1 cellular context compared by ENCODE assay signal in the genomic region with DNA sequence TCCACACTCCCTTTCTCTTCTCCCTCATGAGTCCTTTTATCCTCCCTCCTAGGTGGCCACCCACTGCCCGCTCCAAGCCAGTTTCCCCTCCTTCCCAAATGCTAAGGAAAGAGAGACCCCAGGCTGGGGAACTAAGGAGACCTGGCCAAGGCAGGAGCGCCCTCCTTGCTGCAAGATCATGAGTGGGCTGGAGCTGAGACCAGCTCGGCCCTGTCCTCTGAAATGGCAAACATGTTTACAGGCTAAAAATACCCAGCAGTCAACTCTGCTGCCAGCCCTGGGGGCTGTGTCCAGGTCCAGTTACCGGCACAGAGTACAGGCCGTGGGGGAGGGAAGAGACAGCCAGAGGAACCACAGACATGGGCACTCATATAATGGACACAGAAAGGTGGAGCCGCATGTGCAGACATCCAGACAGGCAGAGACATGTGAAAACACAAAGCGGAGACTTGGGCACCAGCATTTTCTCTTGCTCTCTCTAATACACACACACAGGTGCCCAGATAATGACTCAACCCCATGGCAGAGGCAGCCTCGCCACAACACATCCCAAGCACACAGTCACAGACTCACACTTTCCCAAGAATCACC.
TF ChIP-seq lines count a peak whose summit lies in the region.

No MANE protein-coding gene starts in this region.

TF ChIP-seq in HepG2, 621 proteins besides CTCF, POLR2A, EP300 and RAD21 (continued from another document):
- TF ChIP-seq DZIP1 (CRISPR knock-in tag; IDR thresholded peaks at IDR 0.05) (0 out of 2 replicates have a peak, but pooled peaks have one; percentile 42), ZNF510 (CRISPR knock-in tag; IDR thresholded peaks at IDR 0.05; ENCODE audit: low read depth) (0 out of 2 replicates have a peak, but pooled peaks have one; percentile 27), HNF4G (IDR thresholded peaks at IDR 0.05; ENCODE audit: borderline replicate concordance, low read depth, low read length) (peak; percentile 42; the same call in 1 of the 2 replicates), HNF4G (CRISPR knock-in tag; IDR thresholded peaks at IDR 0.05; ENCODE audit: borderline replicate concordance, low read depth) (no peak), KLF16 (CRISPR knock-in tag; IDR thresholded peaks at IDR 0.05) (0 out of 4 replicates have a peak, but pooled peaks of 1 of the 2 experiments have one; percentile 25), ZNF143 (CRISPR knock-in tag; IDR thresholded peaks at IDR 0.05) (peak; percentile 83)
- TF ChIP-seq, protein P1, sequence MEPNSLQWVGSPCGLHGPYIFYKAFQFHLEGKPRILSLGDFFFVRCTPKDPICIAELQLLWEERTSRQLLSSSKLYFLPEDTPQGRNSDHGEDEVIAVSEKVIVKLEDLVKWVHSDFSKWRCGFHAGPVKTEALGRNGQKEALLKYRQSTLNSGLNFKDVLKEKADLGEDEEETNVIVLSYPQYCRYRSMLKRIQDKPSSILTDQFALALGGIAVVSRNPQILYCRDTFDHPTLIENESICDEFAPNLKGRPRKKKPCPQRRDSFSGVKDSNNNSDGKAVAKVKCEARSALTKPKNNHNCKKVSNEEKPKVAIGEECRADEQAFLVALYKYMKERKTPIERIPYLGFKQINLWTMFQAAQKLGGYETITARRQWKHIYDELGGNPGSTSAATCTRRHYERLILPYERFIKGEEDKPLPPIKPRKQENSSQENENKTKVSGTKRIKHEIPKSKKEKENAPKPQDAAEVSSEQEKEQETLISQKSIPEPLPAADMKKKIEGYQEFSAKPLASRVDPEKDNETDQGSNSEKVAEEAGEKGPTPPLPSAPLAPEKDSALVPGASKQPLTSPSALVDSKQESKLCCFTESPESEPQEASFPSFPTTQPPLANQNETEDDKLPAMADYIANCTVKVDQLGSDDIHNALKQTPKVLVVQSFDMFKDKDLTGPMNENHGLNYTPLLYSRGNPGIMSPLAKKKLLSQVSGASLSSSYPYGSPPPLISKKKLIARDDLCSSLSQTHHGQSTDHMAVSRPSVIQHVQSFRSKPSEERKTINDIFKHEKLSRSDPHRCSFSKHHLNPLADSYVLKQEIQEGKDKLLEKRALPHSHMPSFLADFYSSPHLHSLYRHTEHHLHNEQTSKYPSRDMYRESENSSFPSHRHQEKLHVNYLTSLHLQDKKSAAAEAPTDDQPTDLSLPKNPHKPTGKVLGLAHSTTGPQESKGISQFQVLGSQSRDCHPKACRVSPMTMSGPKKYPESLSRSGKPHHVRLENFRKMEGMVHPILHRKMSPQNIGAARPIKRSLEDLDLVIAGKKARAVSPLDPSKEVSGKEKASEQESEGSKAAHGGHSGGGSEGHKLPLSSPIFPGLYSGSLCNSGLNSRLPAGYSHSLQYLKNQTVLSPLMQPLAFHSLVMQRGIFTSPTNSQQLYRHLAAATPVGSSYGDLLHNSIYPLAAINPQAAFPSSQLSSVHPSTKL (CRISPR knock-in tag; IDR thresholded peaks at IDR 0.05): peak; percentile 77
- TF ChIP-seq, protein P2, sequence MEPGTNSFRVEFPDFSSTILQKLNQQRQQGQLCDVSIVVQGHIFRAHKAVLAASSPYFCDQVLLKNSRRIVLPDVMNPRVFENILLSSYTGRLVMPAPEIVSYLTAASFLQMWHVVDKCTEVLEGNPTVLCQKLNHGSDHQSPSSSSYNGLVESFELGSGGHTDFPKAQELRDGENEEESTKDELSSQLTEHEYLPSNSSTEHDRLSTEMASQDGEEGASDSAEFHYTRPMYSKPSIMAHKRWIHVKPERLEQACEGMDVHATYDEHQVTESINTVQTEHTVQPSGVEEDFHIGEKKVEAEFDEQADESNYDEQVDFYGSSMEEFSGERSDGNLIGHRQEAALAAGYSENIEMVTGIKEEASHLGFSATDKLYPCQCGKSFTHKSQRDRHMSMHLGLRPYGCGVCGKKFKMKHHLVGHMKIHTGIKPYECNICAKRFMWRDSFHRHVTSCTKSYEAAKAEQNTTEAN (CRISPR knock-in tag; conservative IDR thresholded peaks at IDR 0.05): peak; percentile 75; the same call in 1 of the 2 replicates
- TF ChIP-seq, protein P3, sequence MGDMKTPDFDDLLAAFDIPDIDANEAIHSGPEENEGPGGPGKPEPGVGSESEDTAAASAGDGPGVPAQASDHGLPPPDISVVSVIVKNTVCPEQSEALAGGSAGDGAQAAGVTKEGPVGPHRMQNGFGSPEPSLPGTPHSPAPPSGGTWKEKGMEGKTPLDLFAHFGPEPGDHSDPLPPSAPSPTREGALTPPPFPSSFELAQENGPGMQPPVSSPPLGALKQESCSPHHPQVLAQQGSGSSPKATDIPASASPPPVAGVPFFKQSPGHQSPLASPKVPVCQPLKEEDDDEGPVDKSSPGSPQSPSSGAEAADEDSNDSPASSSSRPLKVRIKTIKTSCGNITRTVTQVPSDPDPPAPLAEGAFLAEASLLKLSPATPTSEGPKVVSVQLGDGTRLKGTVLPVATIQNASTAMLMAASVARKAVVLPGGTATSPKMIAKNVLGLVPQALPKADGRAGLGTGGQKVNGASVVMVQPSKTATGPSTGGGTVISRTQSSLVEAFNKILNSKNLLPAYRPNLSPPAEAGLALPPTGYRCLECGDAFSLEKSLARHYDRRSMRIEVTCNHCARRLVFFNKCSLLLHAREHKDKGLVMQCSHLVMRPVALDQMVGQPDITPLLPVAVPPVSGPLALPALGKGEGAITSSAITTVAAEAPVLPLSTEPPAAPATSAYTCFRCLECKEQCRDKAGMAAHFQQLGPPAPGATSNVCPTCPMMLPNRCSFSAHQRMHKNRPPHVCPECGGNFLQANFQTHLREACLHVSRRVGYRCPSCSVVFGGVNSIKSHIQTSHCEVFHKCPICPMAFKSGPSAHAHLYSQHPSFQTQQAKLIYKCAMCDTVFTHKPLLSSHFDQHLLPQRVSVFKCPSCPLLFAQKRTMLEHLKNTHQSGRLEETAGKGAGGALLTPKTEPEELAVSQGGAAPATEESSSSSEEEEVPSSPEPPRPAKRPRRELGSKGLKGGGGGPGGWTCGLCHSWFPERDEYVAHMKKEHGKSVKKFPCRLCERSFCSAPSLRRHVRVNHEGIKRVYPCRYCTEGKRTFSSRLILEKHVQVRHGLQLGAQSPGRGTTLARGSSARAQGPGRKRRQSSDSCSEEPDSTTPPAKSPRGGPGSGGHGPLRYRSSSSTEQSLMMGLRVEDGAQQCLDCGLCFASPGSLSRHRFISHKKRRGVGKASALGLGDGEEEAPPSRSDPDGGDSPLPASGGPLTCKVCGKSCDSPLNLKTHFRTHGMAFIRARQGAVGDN (CRISPR knock-in tag; IDR thresholded peaks at IDR 0.05): peak; percentile 70
